8 cellular contexts compared by ENCODE assay signal in genomic region chr2:138501427-138502252, GRCh38. TPM values are rescaled to one million over a fixed set of nuclear protein-coding genes. Genes with fewer than 3 reads are reported as not detected.
A peak's percentile ranks its signal among the peaks of the same experiment; 100 is the strongest.
DNase-seq lines count a peak whose midpoint lies in the region; ATAC-seq and TF ChIP-seq lines count a peak whose summit lies in the region.

SPOPL (plus strand) TSS chr2:138501770; CDS start chr2:138550217, 48,447 bp downstream.

- in situ Hi-C loops in ACHN (cut with HindIII; ENCODE audit: low pct_ligation_motif_present, low pct_unique_long_range_greater_than_20kb, low sequenced_read_pairs), result no loop called here

- no peaks in the 10 kb centered on the region for H3K27me3 ChIP-seq in WERI-Rb-1 (ENCODE audit: insufficient read depth, low read depth, severe bottlenecking)
- H3K27me3 ChIP-seq in breast epithelium, result no peaks in the 10 kb centered on the region

- peak; percentile 18 for TF ChIP-seq POLR2A in breast epithelium (IDR thresholded peaks at IDR 0.05)

- intact Hi-C loops in breast epithelium (cut with DNase I; ENCODE audit: low total_unique reads), result no loop called here

- DNase-seq in ACHN (peak; percentile 93), NCI-H2171 (lab: John Stamatoyannopoulos, UW) (peak; percentile 91), WERI-Rb-1 (peak; percentile 92), breast epithelium (ENCODE audit: low spot score in 2 of 2) (peak; percentile 91), iPS-NIHi7 (ENCODE audit: extremely low spot score) (peak; percentile 95), smooth muscle cell of the brain vasculature (ENCODE audit: low read depth, low spot score) (peak; percentile 58)

- no peaks in the 10 kb centered on the region for H3K36me3 ChIP-seq in WERI-Rb-1
- no peaks in the 10 kb centered on the region for H3K36me3 ChIP-seq in breast epithelium

- peak; percentile 58 for ATAC-seq in GM18861 (IDR thresholded peaks at IDR 0.05; ENCODE audit: unreplicated experiment)
- ATAC-seq in HG03095 (IDR thresholded peaks at IDR 0.05; ENCODE audit: unreplicated experiment), result peak; percentile 67

- H3K4me1 ChIP-seq in breast epithelium, result no peaks in the 10 kb centered on the region

- H3K9me3 ChIP-seq in WERI-Rb-1 (ENCODE audit: severe bottlenecking) (no peaks in the 10 kb centered on the region), breast epithelium (no peaks in the 10 kb centered on the region)

- TF ChIP-seq CTCF in WERI-Rb-1 (IDR thresholded peaks at IDR 0.05; ENCODE audit: low read depth, low read length), result no peak; the same call in 1 of the 2 replicates
- TF ChIP-seq CTCF in breast epithelium (IDR thresholded peaks at IDR 0.05), result no peak

- H3K27ac ChIP-seq in WERI-Rb-1 (peak within 1 kb of the TSS; percentile 93), breast epithelium (peak within 1 kb of the TSS; percentile 97 to 99)

- H3K4me3 ChIP-seq in WERI-Rb-1 (ENCODE audit: low read depth, low read length) (peak within 1 kb of the TSS; percentile 97), breast epithelium (peak within 1 kb of the TSS; percentile 84 to 97 (median 94))

RNA-seq across cellular contexts. Expression of gene SPOPL, which starts in this region (rescaled TPM):
- 10 to 100 TPM; 25.3 to 71.4 (median 49.2) TPM for total RNA-seq in breast epithelium

Comparison
In these comparisons a context has a peak if more than half of its experiments do, and no peak if none do; other contexts are left out.
1. Peak in every context shown above with its lines: DNase-seq, ATAC-seq, H3K4me3 ChIP-seq and H3K27ac ChIP-seq.